1 cellular context compared by ENCODE assay signal in the genomic region with DNA sequence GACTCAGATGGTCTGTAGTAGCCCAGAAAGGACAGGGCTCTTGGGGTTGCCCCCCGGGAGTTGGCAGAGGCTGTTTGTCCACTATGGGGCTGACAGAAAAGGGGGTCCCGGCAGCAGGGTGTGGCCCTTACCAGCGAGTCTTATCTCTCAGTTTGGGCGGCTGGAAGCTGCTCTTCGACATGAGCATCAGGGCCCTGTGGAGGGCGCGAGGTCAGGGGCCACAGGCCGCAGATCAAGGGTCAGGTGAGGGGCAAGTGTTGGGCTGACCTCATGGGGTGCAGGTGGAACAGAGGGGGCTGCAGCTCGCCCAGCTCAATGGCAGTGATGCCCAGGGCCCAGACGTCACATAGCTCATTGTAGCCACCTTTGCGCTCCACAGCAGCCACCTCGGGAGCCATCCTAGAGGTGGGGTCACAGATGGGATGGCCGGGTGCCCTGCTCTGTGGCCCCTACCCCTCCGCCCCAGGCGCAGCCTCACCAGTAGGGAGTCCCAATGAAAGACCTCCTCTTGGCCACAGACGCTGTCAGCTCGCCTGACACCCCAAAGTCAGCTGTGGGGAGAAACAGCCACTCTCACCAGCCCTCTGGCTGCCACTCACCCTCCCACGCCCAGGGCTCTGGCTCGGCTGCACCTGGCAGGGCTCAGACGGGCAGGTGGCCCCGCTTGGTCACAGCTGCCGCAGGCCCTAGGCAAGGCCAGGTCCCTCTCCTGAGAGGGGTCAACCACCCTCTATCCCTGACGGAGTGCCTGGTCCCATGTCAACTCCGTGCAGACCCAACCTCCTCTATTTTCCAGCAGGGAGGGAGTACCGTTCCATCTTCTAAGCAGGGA.
TF ChIP-seq lines count a peak whose summit lies in the region.

No MANE protein-coding gene starts in this region.

TF ChIP-seq in HepG2, 621 proteins besides CTCF, POLR2A, EP300 and RAD21:
- TF ChIP-seq, protein P1, sequence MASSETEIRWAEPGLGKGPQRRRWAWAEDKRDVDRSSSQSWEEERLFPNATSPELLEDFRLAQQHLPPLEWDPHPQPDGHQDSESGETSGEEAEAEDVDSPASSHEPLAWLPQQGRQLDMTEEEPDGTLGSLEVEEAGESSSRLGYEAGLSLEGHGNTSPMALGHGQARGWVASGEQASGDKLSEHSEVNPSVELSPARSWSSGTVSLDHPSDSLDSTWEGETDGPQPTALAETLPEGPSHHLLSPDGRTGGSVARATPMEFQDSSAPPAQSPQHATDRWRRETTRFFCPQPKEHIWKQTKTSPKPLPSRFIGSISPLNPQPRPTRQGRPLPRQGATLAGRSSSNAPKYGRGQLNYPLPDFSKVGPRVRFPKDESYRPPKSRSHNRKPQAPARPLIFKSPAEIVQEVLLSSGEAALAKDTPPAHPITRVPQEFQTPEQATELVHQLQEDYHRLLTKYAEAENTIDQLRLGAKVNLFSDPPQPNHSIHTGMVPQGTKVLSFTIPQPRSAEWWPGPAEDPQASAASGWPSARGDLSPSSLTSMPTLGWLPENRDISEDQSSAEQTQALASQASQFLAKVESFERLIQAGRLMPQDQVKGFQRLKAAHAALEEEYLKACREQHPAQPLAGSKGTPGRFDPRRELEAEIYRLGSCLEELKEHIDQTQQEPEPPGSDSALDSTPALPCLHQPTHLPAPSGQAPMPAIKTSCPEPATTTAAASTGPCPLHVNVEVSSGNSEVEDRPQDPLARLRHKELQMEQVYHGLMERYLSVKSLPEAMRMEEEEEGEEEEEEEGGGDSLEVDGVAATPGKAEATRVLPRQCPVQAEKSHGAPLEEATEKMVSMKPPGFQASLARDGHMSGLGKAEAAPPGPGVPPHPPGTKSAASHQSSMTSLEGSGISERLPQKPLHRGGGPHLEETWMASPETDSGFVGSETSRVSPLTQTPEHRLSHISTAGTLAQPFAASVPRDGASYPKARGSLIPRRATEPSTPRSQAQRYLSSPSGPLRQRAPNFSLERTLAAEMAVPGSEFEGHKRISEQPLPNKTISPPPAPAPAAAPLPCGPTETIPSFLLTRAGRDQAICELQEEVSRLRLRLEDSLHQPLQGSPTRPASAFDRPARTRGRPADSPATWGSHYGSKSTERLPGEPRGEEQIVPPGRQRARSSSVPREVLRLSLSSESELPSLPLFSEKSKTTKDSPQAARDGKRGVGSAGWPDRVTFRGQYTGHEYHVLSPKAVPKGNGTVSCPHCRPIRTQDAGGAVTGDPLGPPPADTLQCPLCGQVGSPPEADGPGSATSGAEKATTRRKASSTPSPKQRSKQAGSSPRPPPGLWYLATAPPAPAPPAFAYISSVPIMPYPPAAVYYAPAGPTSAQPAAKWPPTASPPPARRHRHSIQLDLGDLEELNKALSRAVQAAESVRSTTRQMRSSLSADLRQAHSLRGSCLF (CRISPR knock-in tag; IDR thresholded peaks at IDR 0.05; ENCODE audit: borderline replicate concordance), result no peak
- TF ChIP-seq ZFY (CRISPR knock-in tag; IDR thresholded peaks at IDR 0.05) (no peak), ZZZ3 (CRISPR knock-in tag; IDR thresholded peaks at IDR 0.05; ENCODE audit: borderline replicate concordance) (no peak), ZNF775 (CRISPR knock-in tag; IDR thresholded peaks at IDR 0.05; ENCODE audit: borderline replicate concordance) (no peak), KDM3A (CRISPR knock-in tag; IDR thresholded peaks at IDR 0.05; ENCODE audit: low read depth) (no peak), MXI1 (IDR thresholded peaks at IDR 0.05; ENCODE audit: borderline replicate concordance, low read depth, low read length) (no peak), BCL6 (CRISPR knock-in tag; IDR thresholded peaks at IDR 0.05) (no peak), FOXP1 (IDR thresholded peaks at IDR 0.05) (no peak), FOXP1 (CRISPR knock-in tag; IDR thresholded peaks at IDR 0.05) (no peak), NR2F6 (IDR thresholded peaks at IDR 0.05) (no peak), NR2F6 (CRISPR knock-in tag; IDR thresholded peaks at IDR 0.05) (0 out of 2 replicates have a peak, but pooled peaks have one; percentile 22), ZFP90 (CRISPR knock-in tag; IDR thresholded peaks at IDR 0.05; ENCODE audit: borderline replicate concordance) (no peak), TSC22D2 (CRISPR knock-in tag; IDR thresholded peaks at IDR 0.05; ENCODE audit: borderline replicate concordance) (no peak), HNRNPL (IDR thresholded peaks at IDR 0.05; ENCODE audit: low read depth, low read length) (0 out of 2 replicates have a peak, but pooled peaks have one; percentile 46), NR2C2 (CRISPR knock-in tag; IDR thresholded peaks at IDR 0.05; ENCODE audit: borderline replicate concordance) (0 out of 2 replicates have a peak, but pooled peaks have one; percentile 25), ZFP37 (CRISPR knock-in tag; IDR thresholded peaks at IDR 0.05; ENCODE audit: borderline replicate concordance) (no peak), HOXA9 (CRISPR knock-in tag; IDR thresholded peaks at IDR 0.05; ENCODE audit: borderline replicate concordance) (no peak), ZNF780A (CRISPR knock-in tag; IDR thresholded peaks at IDR 0.05) (no peak), HMG20B (CRISPR knock-in tag; conservative IDR thresholded peaks at IDR 0.05) (no peak)
- TF ChIP-seq, protein P2, sequence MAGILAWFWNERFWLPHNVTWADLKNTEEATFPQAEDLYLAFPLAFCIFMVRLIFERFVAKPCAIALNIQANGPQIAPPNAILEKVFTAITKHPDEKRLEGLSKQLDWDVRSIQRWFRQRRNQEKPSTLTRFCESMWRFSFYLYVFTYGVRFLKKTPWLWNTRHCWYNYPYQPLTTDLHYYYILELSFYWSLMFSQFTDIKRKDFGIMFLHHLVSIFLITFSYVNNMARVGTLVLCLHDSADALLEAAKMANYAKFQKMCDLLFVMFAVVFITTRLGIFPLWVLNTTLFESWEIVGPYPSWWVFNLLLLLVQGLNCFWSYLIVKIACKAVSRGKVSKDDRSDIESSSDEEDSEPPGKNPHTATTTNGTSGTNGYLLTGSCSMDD (CRISPR knock-in tag; IDR thresholded peaks at IDR 0.05), result no peak
- TF ChIP-seq, protein P3, sequence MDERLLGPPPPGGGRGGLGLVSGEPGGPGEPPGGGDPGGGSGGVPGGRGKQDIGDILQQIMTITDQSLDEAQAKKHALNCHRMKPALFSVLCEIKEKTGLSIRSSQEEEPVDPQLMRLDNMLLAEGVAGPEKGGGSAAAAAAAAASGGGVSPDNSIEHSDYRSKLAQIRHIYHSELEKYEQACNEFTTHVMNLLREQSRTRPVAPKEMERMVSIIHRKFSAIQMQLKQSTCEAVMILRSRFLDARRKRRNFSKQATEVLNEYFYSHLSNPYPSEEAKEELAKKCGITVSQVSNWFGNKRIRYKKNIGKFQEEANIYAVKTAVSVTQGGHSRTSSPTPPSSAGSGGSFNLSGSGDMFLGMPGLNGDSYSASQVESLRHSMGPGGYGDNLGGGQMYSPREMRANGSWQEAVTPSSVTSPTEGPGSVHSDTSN (CRISPR knock-in tag; IDR thresholded peaks at IDR 0.05), result no peak
- TF ChIP-seq, protein P4, sequence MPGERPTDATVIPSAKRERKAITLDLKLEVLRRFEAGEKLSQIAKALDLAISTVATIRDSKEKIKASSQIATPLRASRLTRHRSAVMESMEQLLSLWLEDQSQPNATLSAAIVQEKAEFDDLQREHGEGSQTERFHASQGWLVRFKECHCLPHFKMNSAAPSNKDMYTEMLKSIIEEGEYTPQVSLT (CRISPR knock-in tag; IDR thresholded peaks at IDR 0.05; ENCODE audit: borderline replicate concordance, low read depth), result no peak
- TF ChIP-seq, protein P5, sequence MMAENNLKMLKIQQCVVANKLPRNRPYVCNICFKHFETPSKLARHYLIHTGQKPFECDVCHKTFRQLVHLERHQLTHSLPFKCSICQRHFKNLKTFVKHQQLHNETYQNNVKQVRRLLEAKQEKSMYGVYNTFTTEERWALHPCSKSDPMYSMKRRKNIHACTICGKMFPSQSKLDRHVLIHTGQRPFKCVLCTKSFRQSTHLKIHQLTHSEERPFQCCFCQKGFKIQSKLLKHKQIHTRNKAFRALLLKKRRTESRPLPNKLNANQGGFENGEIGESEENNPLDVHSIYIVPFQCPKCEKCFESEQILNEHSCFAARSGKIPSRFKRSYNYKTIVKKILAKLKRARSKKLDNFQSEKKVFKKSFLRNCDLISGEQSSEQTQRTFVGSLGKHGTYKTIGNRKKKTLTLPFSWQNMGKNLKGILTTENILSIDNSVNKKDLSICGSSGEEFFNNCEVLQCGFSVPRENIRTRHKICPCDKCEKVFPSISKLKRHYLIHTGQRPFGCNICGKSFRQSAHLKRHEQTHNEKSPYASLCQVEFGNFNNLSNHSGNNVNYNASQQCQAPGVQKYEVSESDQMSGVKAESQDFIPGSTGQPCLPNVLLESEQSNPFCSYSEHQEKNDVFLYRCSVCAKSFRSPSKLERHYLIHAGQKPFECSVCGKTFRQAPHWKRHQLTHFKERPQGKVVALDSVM (CRISPR knock-in tag; IDR thresholded peaks at IDR 0.05), result no peak
- TF ChIP-seq, protein P6, sequence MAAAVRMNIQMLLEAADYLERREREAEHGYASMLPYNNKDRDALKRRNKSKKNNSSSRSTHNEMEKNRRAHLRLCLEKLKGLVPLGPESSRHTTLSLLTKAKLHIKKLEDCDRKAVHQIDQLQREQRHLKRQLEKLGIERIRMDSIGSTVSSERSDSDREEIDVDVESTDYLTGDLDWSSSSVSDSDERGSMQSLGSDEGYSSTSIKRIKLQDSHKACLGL (CRISPR knock-in tag; IDR thresholded peaks at IDR 0.05), result no peak
- TF ChIP-seq, protein P7, sequence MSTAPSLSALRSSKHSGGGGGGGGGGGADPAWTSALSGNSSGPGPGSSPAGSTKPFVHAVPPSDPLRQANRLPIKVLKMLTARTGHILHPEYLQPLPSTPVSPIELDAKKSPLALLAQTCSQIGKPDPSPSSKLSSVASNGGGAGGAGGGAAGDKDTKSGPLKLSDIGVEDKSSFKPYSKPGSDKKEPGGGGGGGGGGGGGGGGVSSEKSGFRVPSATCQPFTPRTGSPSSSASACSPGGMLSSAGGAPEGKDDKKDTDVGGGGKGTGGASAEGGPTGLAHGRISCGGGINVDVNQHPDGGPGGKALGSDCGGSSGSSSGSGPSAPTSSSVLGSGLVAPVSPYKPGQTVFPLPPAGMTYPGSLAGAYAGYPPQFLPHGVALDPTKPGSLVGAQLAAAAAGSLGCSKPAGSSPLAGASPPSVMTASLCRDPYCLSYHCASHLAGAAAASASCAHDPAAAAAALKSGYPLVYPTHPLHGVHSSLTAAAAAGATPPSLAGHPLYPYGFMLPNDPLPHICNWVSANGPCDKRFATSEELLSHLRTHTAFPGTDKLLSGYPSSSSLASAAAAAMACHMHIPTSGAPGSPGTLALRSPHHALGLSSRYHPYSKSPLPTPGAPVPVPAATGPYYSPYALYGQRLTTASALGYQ (CRISPR knock-in tag; IDR thresholded peaks at IDR 0.05), result no peak
- TF ChIP-seq, protein P8, sequence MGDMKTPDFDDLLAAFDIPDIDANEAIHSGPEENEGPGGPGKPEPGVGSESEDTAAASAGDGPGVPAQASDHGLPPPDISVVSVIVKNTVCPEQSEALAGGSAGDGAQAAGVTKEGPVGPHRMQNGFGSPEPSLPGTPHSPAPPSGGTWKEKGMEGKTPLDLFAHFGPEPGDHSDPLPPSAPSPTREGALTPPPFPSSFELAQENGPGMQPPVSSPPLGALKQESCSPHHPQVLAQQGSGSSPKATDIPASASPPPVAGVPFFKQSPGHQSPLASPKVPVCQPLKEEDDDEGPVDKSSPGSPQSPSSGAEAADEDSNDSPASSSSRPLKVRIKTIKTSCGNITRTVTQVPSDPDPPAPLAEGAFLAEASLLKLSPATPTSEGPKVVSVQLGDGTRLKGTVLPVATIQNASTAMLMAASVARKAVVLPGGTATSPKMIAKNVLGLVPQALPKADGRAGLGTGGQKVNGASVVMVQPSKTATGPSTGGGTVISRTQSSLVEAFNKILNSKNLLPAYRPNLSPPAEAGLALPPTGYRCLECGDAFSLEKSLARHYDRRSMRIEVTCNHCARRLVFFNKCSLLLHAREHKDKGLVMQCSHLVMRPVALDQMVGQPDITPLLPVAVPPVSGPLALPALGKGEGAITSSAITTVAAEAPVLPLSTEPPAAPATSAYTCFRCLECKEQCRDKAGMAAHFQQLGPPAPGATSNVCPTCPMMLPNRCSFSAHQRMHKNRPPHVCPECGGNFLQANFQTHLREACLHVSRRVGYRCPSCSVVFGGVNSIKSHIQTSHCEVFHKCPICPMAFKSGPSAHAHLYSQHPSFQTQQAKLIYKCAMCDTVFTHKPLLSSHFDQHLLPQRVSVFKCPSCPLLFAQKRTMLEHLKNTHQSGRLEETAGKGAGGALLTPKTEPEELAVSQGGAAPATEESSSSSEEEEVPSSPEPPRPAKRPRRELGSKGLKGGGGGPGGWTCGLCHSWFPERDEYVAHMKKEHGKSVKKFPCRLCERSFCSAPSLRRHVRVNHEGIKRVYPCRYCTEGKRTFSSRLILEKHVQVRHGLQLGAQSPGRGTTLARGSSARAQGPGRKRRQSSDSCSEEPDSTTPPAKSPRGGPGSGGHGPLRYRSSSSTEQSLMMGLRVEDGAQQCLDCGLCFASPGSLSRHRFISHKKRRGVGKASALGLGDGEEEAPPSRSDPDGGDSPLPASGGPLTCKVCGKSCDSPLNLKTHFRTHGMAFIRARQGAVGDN (CRISPR knock-in tag; IDR thresholded peaks at IDR 0.05), result peak; percentile 31
- TF ChIP-seq, protein P9, sequence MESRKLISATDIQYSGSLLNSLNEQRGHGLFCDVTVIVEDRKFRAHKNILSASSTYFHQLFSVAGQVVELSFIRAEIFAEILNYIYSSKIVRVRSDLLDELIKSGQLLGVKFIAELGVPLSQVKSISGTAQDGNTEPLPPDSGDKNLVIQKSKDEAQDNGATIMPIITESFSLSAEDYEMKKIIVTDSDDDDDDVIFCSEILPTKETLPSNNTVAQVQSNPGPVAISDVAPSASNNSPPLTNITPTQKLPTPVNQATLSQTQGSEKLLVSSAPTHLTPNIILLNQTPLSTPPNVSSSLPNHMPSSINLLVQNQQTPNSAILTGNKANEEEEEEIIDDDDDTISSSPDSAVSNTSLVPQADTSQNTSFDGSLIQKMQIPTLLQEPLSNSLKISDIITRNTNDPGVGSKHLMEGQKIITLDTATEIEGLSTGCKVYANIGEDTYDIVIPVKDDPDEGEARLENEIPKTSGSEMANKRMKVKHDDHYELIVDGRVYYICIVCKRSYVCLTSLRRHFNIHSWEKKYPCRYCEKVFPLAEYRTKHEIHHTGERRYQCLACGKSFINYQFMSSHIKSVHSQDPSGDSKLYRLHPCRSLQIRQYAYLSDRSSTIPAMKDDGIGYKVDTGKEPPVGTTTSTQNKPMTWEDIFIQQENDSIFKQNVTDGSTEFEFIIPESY (CRISPR knock-in tag; IDR thresholded peaks at IDR 0.05), result peak; percentile 8; the same call in 1 of the 2 replicates
- TF ChIP-seq, protein P10, sequence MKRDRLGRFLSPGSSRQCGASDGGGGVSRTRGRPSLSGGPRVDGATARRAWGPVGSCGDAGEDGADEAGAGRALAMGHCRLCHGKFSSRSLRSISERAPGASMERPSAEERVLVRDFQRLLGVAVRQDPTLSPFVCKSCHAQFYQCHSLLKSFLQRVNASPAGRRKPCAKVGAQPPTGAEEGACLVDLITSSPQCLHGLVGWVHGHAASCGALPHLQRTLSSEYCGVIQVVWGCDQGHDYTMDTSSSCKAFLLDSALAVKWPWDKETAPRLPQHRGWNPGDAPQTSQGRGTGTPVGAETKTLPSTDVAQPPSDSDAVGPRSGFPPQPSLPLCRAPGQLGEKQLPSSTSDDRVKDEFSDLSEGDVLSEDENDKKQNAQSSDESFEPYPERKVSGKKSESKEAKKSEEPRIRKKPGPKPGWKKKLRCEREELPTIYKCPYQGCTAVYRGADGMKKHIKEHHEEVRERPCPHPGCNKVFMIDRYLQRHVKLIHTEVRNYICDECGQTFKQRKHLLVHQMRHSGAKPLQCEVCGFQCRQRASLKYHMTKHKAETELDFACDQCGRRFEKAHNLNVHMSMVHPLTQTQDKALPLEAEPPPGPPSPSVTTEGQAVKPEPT (CRISPR knock-in tag; IDR thresholded peaks at IDR 0.05; ENCODE audit: low read depth), result no peak
